In the genomic region with DNA sequence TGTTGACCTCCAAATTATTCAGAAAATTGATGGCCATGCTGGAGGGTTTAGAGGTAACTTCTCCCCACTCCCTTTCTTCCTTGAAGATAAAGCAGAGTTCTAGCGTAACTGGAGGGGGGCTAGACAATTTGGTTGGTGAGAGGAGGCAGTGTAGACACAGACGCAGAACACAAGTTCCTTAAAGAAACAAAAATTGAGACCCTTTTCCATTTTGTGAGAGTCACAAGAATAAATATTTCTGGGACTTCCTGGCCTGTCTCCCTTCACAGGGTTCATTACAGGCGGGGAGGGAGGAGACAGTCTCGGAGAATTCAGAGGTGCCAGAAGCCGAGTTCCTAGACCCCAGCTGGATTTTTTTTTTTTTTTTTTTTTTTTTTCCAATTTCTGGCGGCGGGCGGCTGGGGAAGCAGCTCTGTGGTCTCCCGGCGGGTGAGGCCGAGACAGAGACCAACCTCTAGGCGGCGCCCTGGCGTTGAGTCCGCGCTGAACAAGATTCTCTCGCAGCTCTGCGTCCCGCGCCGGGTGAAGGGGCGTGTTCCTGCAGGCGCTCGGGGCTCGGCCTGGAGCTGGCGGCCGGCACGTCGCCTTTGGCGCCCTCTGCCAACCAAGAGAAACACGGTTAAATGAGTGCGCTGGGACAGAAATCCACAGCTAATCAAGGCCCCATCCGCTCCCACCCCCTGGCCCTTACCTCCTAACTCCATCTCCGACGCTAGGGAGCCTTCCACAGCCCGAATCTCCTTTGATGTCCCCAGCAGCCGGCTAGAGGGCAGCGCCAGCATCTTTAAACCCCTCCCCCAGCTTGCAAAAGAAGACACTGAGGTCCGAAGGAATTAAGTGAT, we compare ENCODE assay signal across 1 cellular context.
TF ChIP-seq lines count a peak whose summit lies in the region.

No MANE protein-coding gene starts in this region.

TF ChIP-seq in HepG2, 621 proteins besides CTCF, POLR2A, EP300 and RAD21 (continued from another document and continues in another):
- 0 out of 2 replicates have a peak, but pooled peaks have one; percentile 12 for TF ChIP-seq MIXL1 (CRISPR knock-in tag; IDR thresholded peaks at IDR 0.05)
- no peak for TF ChIP-seq FOXJ3 (CRISPR knock-in tag; IDR thresholded peaks at IDR 0.05; ENCODE audit: borderline replicate concordance)
- TF ChIP-seq GFI1 (CRISPR knock-in tag; IDR thresholded peaks at IDR 0.05; ENCODE audit: borderline replicate concordance): peak; percentile 56; the same call in 1 of the 2 replicates
- peak; percentile 43; the same call in 1 of the 2 replicates for TF ChIP-seq ZFP37 (CRISPR knock-in tag; IDR thresholded peaks at IDR 0.05; ENCODE audit: borderline replicate concordance)
- TF ChIP-seq THYN1 (CRISPR knock-in tag; IDR thresholded peaks at IDR 0.05; ENCODE audit: borderline replicate concordance, low read depth): no peak
- no peak for TF ChIP-seq ARNTL (CRISPR knock-in tag; IDR thresholded peaks at IDR 0.05)
- peak; percentile 56; the same call in 1 of the 2 replicates for TF ChIP-seq RNF2 (conservative IDR thresholded peaks at IDR 0.05; ENCODE audit: low read depth)
- TF ChIP-seq, protein P1, sequence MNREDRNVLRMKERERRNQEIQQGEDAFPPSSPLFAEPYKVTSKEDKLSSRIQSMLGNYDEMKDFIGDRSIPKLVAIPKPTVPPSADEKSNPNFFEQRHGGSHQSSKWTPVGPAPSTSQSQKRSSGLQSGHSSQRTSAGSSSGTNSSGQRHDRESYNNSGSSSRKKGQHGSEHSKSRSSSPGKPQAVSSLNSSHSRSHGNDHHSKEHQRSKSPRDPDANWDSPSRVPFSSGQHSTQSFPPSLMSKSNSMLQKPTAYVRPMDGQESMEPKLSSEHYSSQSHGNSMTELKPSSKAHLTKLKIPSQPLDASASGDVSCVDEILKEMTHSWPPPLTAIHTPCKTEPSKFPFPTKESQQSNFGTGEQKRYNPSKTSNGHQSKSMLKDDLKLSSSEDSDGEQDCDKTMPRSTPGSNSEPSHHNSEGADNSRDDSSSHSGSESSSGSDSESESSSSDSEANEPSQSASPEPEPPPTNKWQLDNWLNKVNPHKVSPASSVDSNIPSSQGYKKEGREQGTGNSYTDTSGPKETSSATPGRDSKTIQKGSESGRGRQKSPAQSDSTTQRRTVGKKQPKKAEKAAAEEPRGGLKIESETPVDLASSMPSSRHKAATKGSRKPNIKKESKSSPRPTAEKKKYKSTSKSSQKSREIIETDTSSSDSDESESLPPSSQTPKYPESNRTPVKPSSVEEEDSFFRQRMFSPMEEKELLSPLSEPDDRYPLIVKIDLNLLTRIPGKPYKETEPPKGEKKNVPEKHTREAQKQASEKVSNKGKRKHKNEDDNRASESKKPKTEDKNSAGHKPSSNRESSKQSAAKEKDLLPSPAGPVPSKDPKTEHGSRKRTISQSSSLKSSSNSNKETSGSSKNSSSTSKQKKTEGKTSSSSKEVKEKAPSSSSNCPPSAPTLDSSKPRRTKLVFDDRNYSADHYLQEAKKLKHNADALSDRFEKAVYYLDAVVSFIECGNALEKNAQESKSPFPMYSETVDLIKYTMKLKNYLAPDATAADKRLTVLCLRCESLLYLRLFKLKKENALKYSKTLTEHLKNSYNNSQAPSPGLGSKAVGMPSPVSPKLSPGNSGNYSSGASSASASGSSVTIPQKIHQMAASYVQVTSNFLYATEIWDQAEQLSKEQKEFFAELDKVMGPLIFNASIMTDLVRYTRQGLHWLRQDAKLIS (CRISPR knock-in tag; IDR thresholded peaks at IDR 0.05): no peak
- TF ChIP-seq, protein P2, sequence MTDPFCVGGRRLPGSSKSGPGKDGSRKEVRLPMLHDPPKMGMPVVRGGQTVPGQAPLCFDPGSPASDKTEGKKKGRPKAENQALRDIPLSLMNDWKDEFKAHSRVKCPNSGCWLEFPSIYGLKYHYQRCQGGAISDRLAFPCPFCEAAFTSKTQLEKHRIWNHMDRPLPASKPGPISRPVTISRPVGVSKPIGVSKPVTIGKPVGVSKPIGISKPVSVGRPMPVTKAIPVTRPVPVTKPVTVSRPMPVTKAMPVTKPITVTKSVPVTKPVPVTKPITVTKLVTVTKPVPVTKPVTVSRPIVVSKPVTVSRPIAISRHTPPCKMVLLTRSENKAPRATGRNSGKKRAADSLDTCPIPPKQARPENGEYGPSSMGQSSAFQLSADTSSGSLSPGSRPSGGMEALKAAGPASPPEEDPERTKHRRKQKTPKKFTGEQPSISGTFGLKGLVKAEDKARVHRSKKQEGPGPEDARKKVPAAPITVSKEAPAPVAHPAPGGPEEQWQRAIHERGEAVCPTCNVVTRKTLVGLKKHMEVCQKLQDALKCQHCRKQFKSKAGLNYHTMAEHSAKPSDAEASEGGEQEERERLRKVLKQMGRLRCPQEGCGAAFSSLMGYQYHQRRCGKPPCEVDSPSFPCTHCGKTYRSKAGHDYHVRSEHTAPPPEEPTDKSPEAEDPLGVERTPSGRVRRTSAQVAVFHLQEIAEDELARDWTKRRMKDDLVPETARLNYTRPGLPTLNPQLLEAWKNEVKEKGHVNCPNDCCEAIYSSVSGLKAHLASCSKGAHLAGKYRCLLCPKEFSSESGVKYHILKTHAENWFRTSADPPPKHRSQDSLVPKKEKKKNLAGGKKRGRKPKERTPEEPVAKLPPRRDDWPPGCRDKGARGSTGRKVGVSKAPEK (CRISPR knock-in tag; IDR thresholded peaks at IDR 0.05; ENCODE audit: borderline replicate concordance): 0 out of 2 replicates have a peak, but pooled peaks have one; percentile 6
- no peak for TF ChIP-seq SSRP1 (CRISPR knock-in tag; IDR thresholded peaks at IDR 0.05)
- TF ChIP-seq ZNF766 (CRISPR knock-in tag; IDR thresholded peaks at IDR 0.05; ENCODE audit: borderline replicate concordance): 0 out of 2 replicates have a peak, but pooled peaks have one; percentile 74
- no peak for TF ChIP-seq AGO1 (IDR thresholded peaks at IDR 0.05; ENCODE audit: low read depth, low read length, poor library complexity, severe bottlenecking)
- TF ChIP-seq HMGA1 (CRISPR knock-in tag; conservative IDR thresholded peaks at IDR 0.05): no peak
- TF ChIP-seq, protein P3, sequence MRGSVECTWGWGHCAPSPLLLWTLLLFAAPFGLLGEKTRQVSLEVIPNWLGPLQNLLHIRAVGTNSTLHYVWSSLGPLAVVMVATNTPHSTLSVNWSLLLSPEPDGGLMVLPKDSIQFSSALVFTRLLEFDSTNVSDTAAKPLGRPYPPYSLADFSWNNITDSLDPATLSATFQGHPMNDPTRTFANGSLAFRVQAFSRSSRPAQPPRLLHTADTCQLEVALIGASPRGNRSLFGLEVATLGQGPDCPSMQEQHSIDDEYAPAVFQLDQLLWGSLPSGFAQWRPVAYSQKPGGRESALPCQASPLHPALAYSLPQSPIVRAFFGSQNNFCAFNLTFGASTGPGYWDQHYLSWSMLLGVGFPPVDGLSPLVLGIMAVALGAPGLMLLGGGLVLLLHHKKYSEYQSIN (CRISPR knock-in tag; IDR thresholded peaks at IDR 0.05; ENCODE audit: borderline replicate concordance): no peak
- TF ChIP-seq, protein P4, sequence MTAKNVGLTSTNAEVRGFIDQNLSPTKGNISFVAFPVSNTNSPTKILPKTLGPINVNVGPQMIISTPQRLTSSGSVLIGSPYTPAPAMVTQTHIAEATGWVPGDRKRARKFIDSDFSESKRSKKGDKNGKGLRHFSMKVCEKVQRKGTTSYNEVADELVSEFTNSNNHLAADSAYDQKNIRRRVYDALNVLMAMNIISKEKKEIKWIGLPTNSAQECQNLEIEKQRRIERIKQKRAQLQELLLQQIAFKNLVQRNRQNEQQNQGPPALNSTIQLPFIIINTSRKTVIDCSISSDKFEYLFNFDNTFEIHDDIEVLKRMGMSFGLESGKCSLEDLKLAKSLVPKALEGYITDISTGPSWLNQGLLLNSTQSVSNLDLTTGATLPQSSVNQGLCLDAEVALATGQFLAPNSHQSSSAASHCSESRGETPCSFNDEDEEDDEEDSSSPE (CRISPR knock-in tag; IDR thresholded peaks at IDR 0.05): peak; percentile 81
- TF ChIP-seq, protein P5, sequence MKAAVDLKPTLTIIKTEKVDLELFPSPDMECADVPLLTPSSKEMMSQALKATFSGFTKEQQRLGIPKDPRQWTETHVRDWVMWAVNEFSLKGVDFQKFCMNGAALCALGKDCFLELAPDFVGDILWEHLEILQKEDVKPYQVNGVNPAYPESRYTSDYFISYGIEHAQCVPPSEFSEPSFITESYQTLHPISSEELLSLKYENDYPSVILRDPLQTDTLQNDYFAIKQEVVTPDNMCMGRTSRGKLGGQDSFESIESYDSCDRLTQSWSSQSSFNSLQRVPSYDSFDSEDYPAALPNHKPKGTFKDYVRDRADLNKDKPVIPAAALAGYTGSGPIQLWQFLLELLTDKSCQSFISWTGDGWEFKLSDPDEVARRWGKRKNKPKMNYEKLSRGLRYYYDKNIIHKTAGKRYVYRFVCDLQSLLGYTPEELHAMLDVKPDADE (CRISPR knock-in tag; IDR thresholded peaks at IDR 0.05): 0 out of 2 replicates have a peak, but pooled peaks have one; percentile 39
- TF ChIP-seq SOX13 (IDR thresholded peaks at IDR 0.05): no peak
- TF ChIP-seq SOX13 (CRISPR knock-in tag; conservative IDR thresholded peaks at IDR 0.05 in 1 of 2, IDR thresholded peaks at IDR 0.05 in 1 of 2): 0 out of 4 replicates have a peak, but pooled peaks of 1 of the 2 experiments have one; percentile 22
- no peak for TF ChIP-seq MLLT10 (CRISPR knock-in tag; IDR thresholded peaks at IDR 0.05)
- TF ChIP-seq ZFX (CRISPR knock-in tag; IDR thresholded peaks at IDR 0.05; ENCODE audit: low read depth): peak; percentile 88
- peak; percentile 45 for TF ChIP-seq ZNF781 (CRISPR knock-in tag; IDR thresholded peaks at IDR 0.05; ENCODE audit: borderline replicate concordance, not compliant biosample characterization)
- 0 out of 2 replicates have a peak, but pooled peaks have one; percentile 20 for TF ChIP-seq MAZ (IDR thresholded peaks at IDR 0.05; ENCODE audit: borderline replicate concordance, low read depth, low read length)
- TF ChIP-seq MAZ (CRISPR knock-in tag; IDR thresholded peaks at IDR 0.05; ENCODE audit: low read depth): 0 out of 2 replicates have a peak, but pooled peaks have one; percentile 25
- no peak for TF ChIP-seq ADNP (CRISPR knock-in tag; IDR thresholded peaks at IDR 0.05)
- no peak for TF ChIP-seq SUZ12 (IDR thresholded peaks at IDR 0.05; ENCODE audit: low read depth, low read length)
- 0 out of 2 replicates have a peak, but pooled peaks have one; percentile 37 for TF ChIP-seq HDAC1 (CRISPR knock-in tag; IDR thresholded peaks at IDR 0.05)
- TF ChIP-seq, protein P6, sequence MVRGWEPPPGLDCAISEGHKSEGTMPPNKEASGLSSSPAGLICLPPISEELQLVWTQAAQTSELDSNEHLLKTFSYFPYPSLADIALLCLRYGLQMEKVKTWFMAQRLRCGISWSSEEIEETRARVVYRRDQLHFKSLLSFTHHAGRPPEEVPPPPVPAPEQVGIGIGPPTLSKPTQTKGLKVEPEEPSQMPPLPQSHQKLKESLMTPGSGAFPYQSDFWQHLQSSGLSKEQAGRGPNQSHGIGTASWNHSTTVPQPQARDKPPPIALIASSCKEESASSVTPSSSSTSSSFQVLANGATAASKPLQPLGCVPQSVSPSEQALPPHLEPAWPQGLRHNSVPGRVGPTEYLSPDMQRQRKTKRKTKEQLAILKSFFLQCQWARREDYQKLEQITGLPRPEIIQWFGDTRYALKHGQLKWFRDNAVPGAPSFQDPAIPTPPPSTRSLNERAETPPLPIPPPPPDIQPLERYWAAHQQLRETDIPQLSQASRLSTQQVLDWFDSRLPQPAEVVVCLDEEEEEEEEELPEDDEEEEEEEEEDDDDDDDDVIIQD (CRISPR knock-in tag; IDR thresholded peaks at IDR 0.05; ENCODE audit: low read depth): 0 out of 2 replicates have a peak, but pooled peaks have one; percentile 39
- TF ChIP-seq FOXA3 (CRISPR knock-in tag; IDR thresholded peaks at IDR 0.05): peak; percentile 39; the same call in 1 of the 2 replicates
- TF ChIP-seq, protein P7, sequence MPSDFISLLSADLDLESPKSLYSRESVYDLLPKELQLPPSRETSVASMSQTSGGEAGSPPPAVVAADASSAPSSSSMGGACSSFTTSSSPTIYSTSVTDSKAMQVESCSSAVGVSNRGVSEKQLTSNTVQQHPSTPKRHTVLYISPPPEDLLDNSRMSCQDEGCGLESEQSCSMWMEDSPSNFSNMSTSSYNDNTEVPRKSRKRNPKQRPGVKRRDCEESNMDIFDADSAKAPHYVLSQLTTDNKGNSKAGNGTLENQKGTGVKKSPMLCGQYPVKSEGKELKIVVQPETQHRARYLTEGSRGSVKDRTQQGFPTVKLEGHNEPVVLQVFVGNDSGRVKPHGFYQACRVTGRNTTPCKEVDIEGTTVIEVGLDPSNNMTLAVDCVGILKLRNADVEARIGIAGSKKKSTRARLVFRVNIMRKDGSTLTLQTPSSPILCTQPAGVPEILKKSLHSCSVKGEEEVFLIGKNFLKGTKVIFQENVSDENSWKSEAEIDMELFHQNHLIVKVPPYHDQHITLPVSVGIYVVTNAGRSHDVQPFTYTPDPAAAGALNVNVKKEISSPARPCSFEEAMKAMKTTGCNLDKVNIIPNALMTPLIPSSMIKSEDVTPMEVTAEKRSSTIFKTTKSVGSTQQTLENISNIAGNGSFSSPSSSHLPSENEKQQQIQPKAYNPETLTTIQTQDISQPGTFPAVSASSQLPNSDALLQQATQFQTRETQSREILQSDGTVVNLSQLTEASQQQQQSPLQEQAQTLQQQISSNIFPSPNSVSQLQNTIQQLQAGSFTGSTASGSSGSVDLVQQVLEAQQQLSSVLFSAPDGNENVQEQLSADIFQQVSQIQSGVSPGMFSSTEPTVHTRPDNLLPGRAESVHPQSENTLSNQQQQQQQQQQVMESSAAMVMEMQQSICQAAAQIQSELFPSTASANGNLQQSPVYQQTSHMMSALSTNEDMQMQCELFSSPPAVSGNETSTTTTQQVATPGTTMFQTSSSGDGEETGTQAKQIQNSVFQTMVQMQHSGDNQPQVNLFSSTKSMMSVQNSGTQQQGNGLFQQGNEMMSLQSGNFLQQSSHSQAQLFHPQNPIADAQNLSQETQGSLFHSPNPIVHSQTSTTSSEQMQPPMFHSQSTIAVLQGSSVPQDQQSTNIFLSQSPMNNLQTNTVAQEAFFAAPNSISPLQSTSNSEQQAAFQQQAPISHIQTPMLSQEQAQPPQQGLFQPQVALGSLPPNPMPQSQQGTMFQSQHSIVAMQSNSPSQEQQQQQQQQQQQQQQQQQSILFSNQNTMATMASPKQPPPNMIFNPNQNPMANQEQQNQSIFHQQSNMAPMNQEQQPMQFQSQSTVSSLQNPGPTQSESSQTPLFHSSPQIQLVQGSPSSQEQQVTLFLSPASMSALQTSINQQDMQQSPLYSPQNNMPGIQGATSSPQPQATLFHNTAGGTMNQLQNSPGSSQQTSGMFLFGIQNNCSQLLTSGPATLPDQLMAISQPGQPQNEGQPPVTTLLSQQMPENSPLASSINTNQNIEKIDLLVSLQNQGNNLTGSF (CRISPR knock-in tag; IDR thresholded peaks at IDR 0.05): 0 out of 2 replicates have a peak, but pooled peaks have one; percentile 77
